Comparison of ENCODE assay signal across 9 cellular contexts in genomic region chr2:139790807-139791206, GRCh38.
A peak's percentile ranks its signal among the peaks of the same experiment; 100 is the strongest.
DNase-seq lines count a peak whose midpoint lies in the region; ATAC-seq and TF ChIP-seq lines count a peak whose summit lies in the region.
"Had no signal": no experiment of that assay in that cellular context is flagged by ENCODE, and none has a peak within 500 bp of the region (broad histone marks: within the 10 kb centered on the region; RNA-seq: fewer than 3 reads in every experiment).

No MANE protein-coding gene starts in this region.

- no peaks in the 10 kb centered on the region for H3K4me1 Mint-ChIP-seq in activated CD4-positive, alpha-beta memory T cell treated with anti-CD3 and anti-CD28 coated beads for 36 hours (ENCODE audit: low read depth)

- intact Hi-C loops in activated CD4-positive, alpha-beta memory T cell treated with anti-CD3 and anti-CD28 coated beads for 36 hours (cut with micrococcal nuclease): loop anchor here (5.0 kb wide), 1 partner anchor 1071 kb away; no protein-coding TSS in a partner anchor

- no peaks in the 10 kb centered on the region for H3K27me3 Mint-ChIP-seq in activated CD4-positive, alpha-beta memory T cell treated with anti-CD3 and anti-CD28 coated beads for 36 hours

- no peak overlapping the region for H3K4me3 Mint-ChIP-seq in activated CD4-positive, alpha-beta memory T cell treated with anti-CD3 and anti-CD28 coated beads for 36 hours

- CTCF ChIA-PET in GM10248 (lab: Yijun Ruan, JAX): no interaction called here
- CTCF ChIA-PET in activated CD4-positive, alpha-beta memory T cell treated with anti-CD3 and anti-CD28 coated beads for 36 hours (lab: Charles Lee): no interaction called here

- ATAC-seq in GM21390 (IDR thresholded peaks at IDR 0.05; ENCODE audit: unreplicated experiment): no peak
- no peak for ATAC-seq in HG03460 (IDR thresholded peaks at IDR 0.05; ENCODE audit: unreplicated experiment)

- H3K36me3 Mint-ChIP-seq in activated CD4-positive, alpha-beta memory T cell treated with anti-CD3 and anti-CD28 coated beads for 36 hours: no peaks in the 10 kb centered on the region

- DNase-seq in GM10248 (ENCODE audit: extremely low spot score): peak; percentile 2
- DNase-seq in NCI-H146 (lab: John Stamatoyannopoulos, UW): peak; percentile 35
- DNase-seq in astrocyte of the cerebellum (ENCODE audit: low read depth): peak; percentile 16
- DNase-seq in midbrain (lab: John Stamatoyannopoulos, UW): peak; percentile 59
- DNase-seq in activated CD4-positive, alpha-beta memory T cell treated with anti-CD3 and anti-CD28 coated beads for 36 hours: no peak
- DNase-seq in occipital lobe (lab: John Stamatoyannopoulos, UW): no peak

- POLR2A ChIA-PET in GM10248 (lab: Yijun Ruan, JAX): no interaction called here
- POLR2A ChIA-PET in activated CD4-positive, alpha-beta memory T cell treated with anti-CD3 and anti-CD28 coated beads for 36 hours (lab: Charles Lee): no interaction called here

- H3K9me3 Mint-ChIP-seq in activated CD4-positive, alpha-beta memory T cell treated with anti-CD3 and anti-CD28 coated beads for 36 hours: peaks cover 17% of the 10 kb centered on the region

- TF ChIP-seq CTCF in GM10248 (IDR thresholded peaks at IDR 0.05; ENCODE audit: control extremely low read depth, extremely low read depth, low read depth, missing control alignments): no peak
- peak; percentile 9 for TF ChIP-seq CTCF in astrocyte of the cerebellum (IDR thresholded peaks at IDR 0.05; ENCODE audit: low read depth, low read length, missing control alignments)

- in situ Hi-C loops in astrocyte of the cerebellum (cut with HindIII; ENCODE audit: low sequenced_read_pairs): no loop called here

- no peak overlapping the region for H3K27ac Mint-ChIP-seq in activated CD4-positive, alpha-beta memory T cell treated with anti-CD3 and anti-CD28 coated beads for 36 hours

- no peak overlapping the region for H3K4me3 ChIP-seq in astrocyte of the cerebellum (ENCODE audit: low read depth, low read length)
- H3K4me3 ChIP-seq: suprapubic skin had no signal

Comparison
In these comparisons a context has a peak if more than half of its experiments do, and no peak if none do; other contexts are left out.
1. DNase-seq: peak in GM10248 (single experiment), NCI-H146 (single experiment), astrocyte of the cerebellum (single experiment) and midbrain (single experiment); none in activated CD4-positive, alpha-beta memory T cell treated with anti-CD3 and anti-CD28 coated beads for 36 hours (single experiment) and occipital lobe (single experiment).